Comparison of ENCODE assay signal across 8 cellular contexts in the genomic region with DNA sequence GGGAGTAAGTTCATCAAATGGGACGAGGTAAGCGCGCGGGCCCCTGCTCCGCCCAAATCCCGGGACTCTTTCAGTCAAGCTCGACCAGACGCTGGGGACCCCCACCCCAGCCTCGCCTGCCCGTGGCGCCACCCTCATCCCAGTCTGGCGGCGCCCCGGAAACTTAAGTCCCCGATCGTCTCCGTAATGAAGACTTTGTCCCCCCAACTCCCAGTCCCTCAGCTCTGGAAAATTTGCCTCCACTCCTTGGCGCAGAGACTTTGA. TPM values are rescaled to one million over a fixed set of nuclear protein-coding genes. Genes with fewer than 3 reads are reported as not detected.
DNase-seq lines count a peak whose midpoint lies in the region; ATAC-seq and TF ChIP-seq lines count a peak whose summit lies in the region.

No MANE protein-coding gene starts in this region.

- H3K9me3 ChIP-seq in CD4-positive, CD25-positive, alpha-beta regulatory T cell (ENCODE audit: control insufficient read depth in 2 of 2, low read length in 2 of 2) = no peaks in the 10 kb centered on the region
- no peaks in the 10 kb centered on the region for H3K9me3 ChIP-seq in neuron (ENCODE audit: low read length)

- H3K27ac ChIP-seq in CD4-positive, CD25-positive, alpha-beta regulatory T cell (ENCODE audit: insufficient read depth, low read length, poor library complexity, severe bottlenecking) = no peak overlapping the region

- ATAC-seq in CD4-positive, CD25-positive, alpha-beta regulatory T cell (ENCODE audit: low read depth in 2 of 2) = no peak
- no peak for ATAC-seq in effector memory CD8-positive, alpha-beta T cell (replicated peaks)
- ATAC-seq in GM18861 (IDR thresholded peaks at IDR 0.05; ENCODE audit: unreplicated experiment) (no peak), GM21447 (IDR thresholded peaks at IDR 0.05; ENCODE audit: unreplicated experiment) (no peak)

- H3K9me3 Mint-ChIP-seq in CD4-positive, CD25-positive, alpha-beta regulatory T cell = peaks cover 0 to 2% (median 0%) of the 10 kb centered on the region in 7 donors
- H3K9me3 Mint-ChIP-seq in effector memory CD8-positive, alpha-beta T cell = no peaks in the 10 kb centered on the region

- peaks cover 36% of the 10 kb centered on the region for H3K4me1 ChIP-seq in CD4-positive, CD25-positive, alpha-beta regulatory T cell (ENCODE audit: control insufficient read depth, insufficient read depth, low read length, poor library complexity, severe bottlenecking)
- peaks cover 36% of the 10 kb centered on the region for H3K4me1 ChIP-seq in neuron (ENCODE audit: insufficient read depth, low read length)

- peak overlapping the region; percentile 69 for H2AFZ ChIP-seq in neuron (ENCODE audit: low read depth, low read length)

- DNase-seq in CD4-positive, CD25-positive, alpha-beta regulatory T cell = peak in 1 of 3 donors; percentile 24
- DNase-seq in LNCaP clone FGC (ENCODE audit: low read depth) (no peak), HT-29 (ENCODE audit: low spot score) (no peak), NCI-H2196 (lab: John Stamatoyannopoulos, UW; ENCODE audit: unreplicated experiment) (no peak)
- no peak for DNase-seq in effector memory CD8-positive, alpha-beta T cell

- H3K36me3 Mint-ChIP-seq in CD4-positive, CD25-positive, alpha-beta regulatory T cell = no peaks in the 10 kb centered on the region
- peaks cover 18% of the 10 kb centered on the region for H3K36me3 Mint-ChIP-seq in effector memory CD8-positive, alpha-beta T cell (ENCODE audit: insufficient read depth)

- no peaks in the 10 kb centered on the region for H3K27me3 ChIP-seq in CD4-positive, CD25-positive, alpha-beta regulatory T cell (ENCODE audit: control insufficient read depth, insufficient read depth, low read length)
- no peaks in the 10 kb centered on the region for H3K27me3 ChIP-seq in neuron (ENCODE audit: insufficient read depth, low read length)

- no peaks in the 10 kb centered on the region for H3K36me3 ChIP-seq in CD4-positive, CD25-positive, alpha-beta regulatory T cell (ENCODE audit: control insufficient read depth, insufficient read depth, low read length)
- H3K36me3 ChIP-seq in neuron (ENCODE audit: insufficient read depth, low read length) = peaks cover 10% of the 10 kb centered on the region

- TF ChIP-seq CTCF in LNCaP clone FGC (IDR thresholded peaks at IDR 0.05; ENCODE audit: control insufficient read depth, extremely low read depth, insufficient read depth) = no peak

- no peak overlapping the region for H3K27ac Mint-ChIP-seq in CD4-positive, CD25-positive, alpha-beta regulatory T cell
- H3K27ac Mint-ChIP-seq in effector memory CD8-positive, alpha-beta T cell = peak overlapping the region in 1 of 2 donors; percentile 86

- H3K27me3 Mint-ChIP-seq in CD4-positive, CD25-positive, alpha-beta regulatory T cell = no peaks in the 10 kb centered on the region
- H3K27me3 Mint-ChIP-seq in effector memory CD8-positive, alpha-beta T cell = no peaks in the 10 kb centered on the region

- no peak overlapping the region for H3K4me3 ChIP-seq in CD4-positive, CD25-positive, alpha-beta regulatory T cell (ENCODE audit: low read depth, low read length)
- H3K4me3 ChIP-seq in LNCaP clone FGC (ENCODE audit: low read depth, low read length) (peak overlapping the region; percentile 85), neuron (ENCODE audit: low read length) (peak overlapping the region; percentile 55)

- peak overlapping the region; percentile 77 to 92 (median 87) for H3K4me3 Mint-ChIP-seq in CD4-positive, CD25-positive, alpha-beta regulatory T cell
- peak overlapping the region; percentile 91 to 94 for H3K4me3 Mint-ChIP-seq in effector memory CD8-positive, alpha-beta T cell

- peaks cover 0 to 29% (median 11%) of the 10 kb centered on the region in 4 donors for H3K4me1 Mint-ChIP-seq in CD4-positive, CD25-positive, alpha-beta regulatory T cell
- peaks cover 7 to 26% of the 10 kb centered on the region in 2 donors for H3K4me1 Mint-ChIP-seq in effector memory CD8-positive, alpha-beta T cell (ENCODE audit: low read depth in 2 of 2)

RNA-seq across cellular contexts. Expression of gene PLCB3, which starts 0.3 kb away (rescaled TPM):
- total RNA-seq in CD4-positive, CD25-positive, alpha-beta regulatory T cell = 3.6 TPM
- polyA plus RNA-seq in CD4-positive, CD25-positive, alpha-beta regulatory T cell = under 1 TPM; 0.10 to 0.40 (median 0.25) TPM
- 130 and 137 TPM in 2 replicates for total RNA-seq in HT-29 (2014; rRNA removed; shearing (Covaris generic))

RNA-seq across cellular contexts. Expression of gene PPP1R14B, which starts 4.9 kb away (rescaled TPM):
- total RNA-seq in CD4-positive, CD25-positive, alpha-beta regulatory T cell = 22.4 TPM
- 10 to 100 TPM; 23.0 to 37.6 (median 29.4) TPM for polyA plus RNA-seq in CD4-positive, CD25-positive, alpha-beta regulatory T cell
- 643 and 699 TPM in 2 replicates for total RNA-seq in HT-29 (2014; rRNA removed; shearing (Covaris generic))

RNA-seq across cellular contexts. Expression of gene FKBP2, which starts 10.8 kb away (rescaled TPM):
- total RNA-seq in CD4-positive, CD25-positive, alpha-beta regulatory T cell = 21.1 TPM
- 10 to 100 TPM; 36.8 to 47.8 (median 43.2) TPM for polyA plus RNA-seq in CD4-positive, CD25-positive, alpha-beta regulatory T cell
- total RNA-seq in HT-29 (2014; rRNA removed; shearing (Covaris generic)) = 241 and 259 TPM in 2 replicates

RNA-seq across cellular contexts. Expression of gene VEGFB, which starts 17.3 kb away (rescaled TPM):
- total RNA-seq in CD4-positive, CD25-positive, alpha-beta regulatory T cell = 19.6 TPM
- 1 to 10 TPM; 6.5 to 8.6 (median 8.0) TPM for polyA plus RNA-seq in CD4-positive, CD25-positive, alpha-beta regulatory T cell
- 49.2 and 53.7 TPM in 2 replicates for total RNA-seq in HT-29 (2014; rRNA removed; shearing (Covaris generic))

RNA-seq across cellular contexts. Expression of gene DNAJC4, which starts 21.3 kb away (rescaled TPM):
- total RNA-seq in CD4-positive, CD25-positive, alpha-beta regulatory T cell = 41.9 TPM
- polyA plus RNA-seq in CD4-positive, CD25-positive, alpha-beta regulatory T cell = 10 to 100 TPM; 18.1 to 22.8 (median 20.4) TPM
- 19.5 and 23.5 TPM in 2 replicates for total RNA-seq in HT-29 (2014; rRNA removed; shearing (Covaris generic))

Comparison
In these comparisons a context has a peak if more than half of its experiments do, and no peak if none do; other contexts are left out.
1. RNA of gene PLCB3, which starts 0.3 kb away (total RNA-seq): 130 to 137 TPM in HT-29; 3.6 TPM in CD4-positive, CD25-positive, alpha-beta regulatory T cell (single experiment); every median in the first group is over 10 times any median in the second.
2. RNA of gene PPP1R14B, which starts 4.9 kb away (total RNA-seq): 643 to 699 TPM in HT-29; 22.4 TPM in CD4-positive, CD25-positive, alpha-beta regulatory T cell (single experiment); every median in the first group is over 10 times any median in the second.
3. RNA of gene FKBP2, which starts 10.8 kb away (total RNA-seq): 241 to 259 TPM in HT-29; 21.1 TPM in CD4-positive, CD25-positive, alpha-beta regulatory T cell (single experiment); every median in the first group is over 10 times any median in the second.